ENCODE assay signal across 9 cellular contexts in the genomic region with DNA sequence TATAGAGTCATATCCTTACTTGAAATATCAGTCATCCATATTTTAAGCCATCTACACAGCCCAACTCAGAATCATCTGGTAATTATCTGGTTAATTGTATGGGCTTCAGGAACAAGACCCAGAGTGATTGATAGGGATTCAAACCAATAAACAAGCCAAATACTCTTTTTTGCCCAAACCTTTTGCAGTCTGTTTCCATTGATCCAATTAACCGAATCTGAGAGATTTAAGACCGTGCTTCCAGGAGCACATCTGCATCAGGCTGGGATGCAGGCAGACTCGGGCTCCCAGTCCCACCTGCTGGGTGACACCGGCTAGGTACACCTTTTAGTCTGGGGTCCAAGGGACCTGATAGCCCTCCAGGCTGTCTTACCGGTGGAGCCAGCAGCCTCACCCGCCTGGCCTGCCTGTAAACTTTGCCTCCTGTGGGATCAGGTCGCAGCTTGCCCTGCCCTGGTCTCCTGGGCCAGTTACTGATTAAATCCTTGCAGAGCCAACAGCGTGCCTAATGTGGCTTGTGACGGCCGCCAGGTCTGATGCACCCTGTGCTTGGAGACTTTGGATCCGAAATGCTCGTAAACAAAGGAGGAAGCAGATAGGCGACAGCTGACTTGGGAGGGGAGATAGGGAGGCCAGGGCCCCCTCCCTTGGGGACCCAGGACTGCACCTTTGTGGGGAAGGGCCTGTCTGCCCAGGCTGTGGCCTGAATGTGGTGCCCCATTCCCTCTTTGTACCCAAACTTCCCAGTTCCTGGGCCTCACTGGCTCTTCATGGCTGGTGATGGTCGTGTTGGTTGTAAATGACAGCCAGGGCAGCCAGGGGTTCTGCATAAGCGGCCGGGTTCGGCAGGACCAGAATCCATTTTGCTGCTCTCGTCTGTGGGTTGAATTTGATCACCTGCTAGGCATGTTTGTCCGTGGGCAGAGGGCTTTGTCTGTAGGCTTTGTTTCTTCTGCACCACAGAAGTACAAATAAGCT.
DNase-seq lines count a peak whose midpoint lies in the region; ATAC-seq, FAIRE-seq and TF ChIP-seq lines count a peak whose summit lies in the region.
"Had no signal": no experiment of that assay in that cellular context is flagged by ENCODE, and none has a peak within 500 bp of the region (broad histone marks: within the 10 kb centered on the region; RNA-seq: fewer than 3 reads in every experiment).

No MANE protein-coding gene starts in this region.

- no peak for ATAC-seq in HG03457 (IDR thresholded peaks at IDR 0.05; ENCODE audit: unreplicated experiment)
- ATAC-seq in GM18868 (IDR thresholded peaks at IDR 0.05; ENCODE audit: unreplicated experiment), result no peak

- peak; percentile 45 for DNase-seq in CMK (ENCODE audit: low read depth)
- DNase-seq in NB4 (ENCODE audit: low read depth), result peak; percentile 49
- DNase-seq in ecto neural progenitor cell (ENCODE audit: low spot score), result peak; percentile 78
- DNase-seq in nephron progenitor cell, result peak; percentile 34
- no peak for DNase-seq in HTR-8/SVneo (ENCODE audit: insufficient read length, low spot score)
- no peak for DNase-seq in nucleus accumbens (lab: John Stamatoyannopoulos, UW)

- H3K4me1 Mint-ChIP-seq in nephron progenitor cell, result peaks cover 69% of the 10 kb centered on the region

- H3K27me3 Mint-ChIP-seq in nephron progenitor cell (ENCODE audit: low read depth, poor library complexity), result peaks cover 4% of the 10 kb centered on the region

- no peak for TF ChIP-seq POLR2A in NB4 (IDR thresholded peaks at IDR 0.05; ENCODE audit: extremely low read depth, insufficient read length)

- FAIRE-seq in HTR-8/SVneo (lab: Jason Lieb, UNC), result no peak
- FAIRE-seq: frontal cortex had no signal

- peak overlapping the region; percentile 73 for H3K4me3 ChIP-seq in NB4 (ENCODE audit: low read depth, low read length)

- no peak for TF ChIP-seq CTCF in NB4 (IDR thresholded peaks at IDR 0.05; ENCODE audit: low read depth, low read length)
- TF ChIP-seq CTCF in nephron progenitor cell (IDR thresholded peaks at IDR 0.05), result no peak

- peaks cover 3% of the 10 kb centered on the region for H3K9me3 Mint-ChIP-seq in nephron progenitor cell

- no peak overlapping the region for H3K27ac Mint-ChIP-seq in nephron progenitor cell

- peaks cover 18% of the 10 kb centered on the region for H3K36me3 Mint-ChIP-seq in nephron progenitor cell (ENCODE audit: low read depth)

- peak overlapping the region; percentile 61 for H3K4me3 Mint-ChIP-seq in nephron progenitor cell

Comparison
In these comparisons a context has a peak if more than half of its experiments do, and no peak if none do; other contexts are left out.
1. DNase-seq: peak in CMK (single experiment), NB4 (single experiment), ecto neural progenitor cell (single experiment) and nephron progenitor cell (single experiment); none in HTR-8/SVneo (single experiment) and nucleus accumbens (0 of 56).